16 cellular contexts compared by ENCODE assay signal in the genomic region with DNA sequence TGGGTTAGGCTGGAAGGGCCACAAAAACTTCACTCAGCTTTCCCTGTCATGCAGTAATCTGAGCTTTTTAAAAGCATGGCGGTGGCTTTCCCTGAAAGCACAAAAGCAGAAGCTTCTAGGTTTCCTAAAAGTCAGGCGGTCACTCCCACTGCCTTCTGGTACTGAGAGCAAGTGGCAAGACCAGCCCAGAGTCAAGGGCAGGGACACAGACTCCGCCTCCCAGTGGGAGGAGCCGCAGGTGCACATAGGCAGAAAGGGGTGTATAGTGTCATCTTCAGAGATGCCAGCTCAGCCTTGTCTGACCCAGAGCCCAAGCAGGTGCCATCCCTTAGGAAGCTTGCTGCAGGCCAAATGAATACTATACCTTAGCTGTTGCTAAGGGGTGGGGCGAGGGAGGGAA. TPM values are rescaled to one million over a fixed set of nuclear protein-coding genes. Genes with fewer than 3 reads are reported as not detected.
A peak's percentile ranks its signal among the peaks of the same experiment; 100 is the strongest.
DNase-seq lines count a peak whose midpoint lies in the region; ATAC-seq and TF ChIP-seq lines count a peak whose summit lies in the region.
"Had no signal": no experiment of that assay in that cellular context is flagged by ENCODE, and none has a peak within 500 bp of the region (broad histone marks: within the 10 kb centered on the region; RNA-seq: fewer than 3 reads in every experiment).

No MANE protein-coding gene starts in this region.

- H2AFZ ChIP-seq in MM.1S (ENCODE audit: low read length): peak overlapping the region; percentile 60

- no peak overlapping the region for H3K4me2 ChIP-seq in MM.1S (ENCODE audit: low read depth, low read length)

- WGBS in stomach, 5 donors: 58 to 73% (median 60%) methylated on average over 5 of the region's 5 CpGs

- no peak for TF ChIP-seq CTCF in MM.1S (IDR thresholded peaks at IDR 0.05; ENCODE audit: low read length)
- TF ChIP-seq CTCF in RWPE2 (IDR thresholded peaks at IDR 0.05; ENCODE audit: poor library complexity, severe bottlenecking): no peak
- TF ChIP-seq CTCF in left lung (IDR thresholded peaks at IDR 0.05): no peak
- no peak for TF ChIP-seq CTCF in stomach (IDR thresholded peaks at IDR 0.05)

- no peak for TF ChIP-seq EP300 in stomach (IDR thresholded peaks at IDR 0.05)

- H3K4me1 ChIP-seq in MM.1S (ENCODE audit: low read length): peaks cover 9% of the 10 kb centered on the region; the same call in 1 of the 2 replicates
- no peaks in the 10 kb centered on the region for H3K4me1 ChIP-seq in RWPE2 (ENCODE audit: insufficient read depth, poor library complexity, severe bottlenecking)
- no peaks in the 10 kb centered on the region for H3K4me1 ChIP-seq in left lung
- H3K4me1 ChIP-seq in stomach: no peaks in the 10 kb centered on the region
- H3K4me1 ChIP-seq: testis had no signal

- ATAC-seq in RWPE2 (ENCODE audit: low read depth): peak; percentile 40; the same call in 1 of the 3 replicates
- ATAC-seq in left lung: peak; percentile 56
- ATAC-seq in HG02678 (IDR thresholded peaks at IDR 0.05; ENCODE audit: unreplicated experiment): no peak
- ATAC-seq: activated T-helper 17 cell treated with anti-CD3 and anti-CD28 coated beads, Interleukin-2, amount 50 U/mL, for 72 hours had no signal

- DNase-seq in DMS 273 (lab: John Stamatoyannopoulos, UW; ENCODE audit: unreplicated experiment) (peak; percentile 79), DMS 273 treated with DMSO at 0.1 percent for 48 hours (lab: John Stamatoyannopoulos, UW) (no peak), MM.1S (peak; percentile 58), RWPE2 (ENCODE audit: low spot score) (no peak), left lung (no peak), NCI-H1092 treated with DMSO at 0.1 percent for 48 hours (lab: John Stamatoyannopoulos, UW) (no peak), stomach (no peak)
- DNase-seq: activated CD4-positive, alpha-beta T cell treated with anti-CD3 and anti-CD28 coated beads, Interleukin-2, amount 10 ng/mL, durations not matched to agents 24 days and 14 days; CD4-positive, alpha-beta T cell; mesenchymal stem cell; NCI-H1436; testis had no signal

- H3K27me3 ChIP-seq in MM.1S (replicated peaks; ENCODE audit: insufficient read depth, low read length): no peaks in the 10 kb centered on the region
- no peaks in the 10 kb centered on the region for H3K27me3 ChIP-seq in RWPE2 (ENCODE audit: insufficient read depth, poor library complexity, severe bottlenecking)
- no peaks in the 10 kb centered on the region for H3K27me3 ChIP-seq in left lung
- no peaks in the 10 kb centered on the region for H3K27me3 ChIP-seq in stomach
- H3K27me3 ChIP-seq: testis had no signal

- no peaks in the 10 kb centered on the region for H4K20me1 ChIP-seq in MM.1S (ENCODE audit: insufficient read depth, low read length)

- intact Hi-C loops in left lung (cut with DNase I) (no loop called here), stomach (cut with DNase I; ENCODE audit: low total_unique reads) (no loop called here)

- H3K27ac ChIP-seq in MM.1S (ENCODE audit: low read length): no peak overlapping the region
- no peak overlapping the region for H3K27ac ChIP-seq in RWPE2 (ENCODE audit: poor library complexity, severe bottlenecking)
- H3K27ac ChIP-seq in left lung: no peak overlapping the region
- no peak overlapping the region for H3K27ac ChIP-seq in stomach
- H3K27ac ChIP-seq: 22Rv1, testis had no signal

- H3F3A ChIP-seq in MM.1S (ENCODE audit: insufficient read depth, low read length): no peaks in the 10 kb centered on the region

- H3K9me2 ChIP-seq in MM.1S (replicated peaks; ENCODE audit: insufficient read depth, low read length): no peaks in the 10 kb centered on the region

- H3K9ac ChIP-seq in MM.1S (ENCODE audit: low read length): no peak overlapping the region

- H3K79me2 ChIP-seq in MM.1S (ENCODE audit: low read length): no peaks in the 10 kb centered on the region

- no peak overlapping the region for H3K4me3 ChIP-seq in MM.1S (ENCODE audit: low read length)
- no peak overlapping the region for H3K4me3 ChIP-seq in RWPE2 (ENCODE audit: severe bottlenecking)
- no peak overlapping the region for H3K4me3 ChIP-seq in left lung
- H3K4me3 ChIP-seq in stomach: no peak overlapping the region
- H3K4me3 ChIP-seq: testis had no signal

- H3K36me3 ChIP-seq in MM.1S (replicated peaks; ENCODE audit: insufficient read depth, low read length) (no peaks in the 10 kb centered on the region), RWPE2 (ENCODE audit: low read depth) (no peaks in the 10 kb centered on the region), left lung (no peaks in the 10 kb centered on the region), stomach (no peaks in the 10 kb centered on the region)

- no peaks in the 10 kb centered on the region for H3K9me3 ChIP-seq in MM.1S (replicated peaks; ENCODE audit: insufficient read depth, low read length)
- no peaks in the 10 kb centered on the region for H3K9me3 ChIP-seq in RWPE2 (ENCODE audit: severe bottlenecking)
- no peaks in the 10 kb centered on the region for H3K9me3 ChIP-seq in left lung
- H3K9me3 ChIP-seq in stomach: peaks cover 0 to 6% (median 2%) of the 10 kb centered on the region in 4 donors
- H3K9me3 ChIP-seq: testis had no signal

- no peak for TF ChIP-seq POLR2A in stomach (IDR thresholded peaks at IDR 0.05)

RNA-seq across cellular contexts. Expression of gene PACSIN1, which starts 18.0 kb away (rescaled TPM):
- total RNA-seq in left lung (under 1 TPM in 1 of 2 donors, not detected in 1; 0.09 TPM), stomach (1 to 10 TPM in 1 of 5 donors, under 1 TPM in 2, not detected in 2; under 0.01 to 2.2 (median 0.37) TPM)
- polyA plus RNA-seq in stomach: 1 to 10 TPM in 1 of 3 donors, under 1 TPM in 2; 0.25 to 1.6 (median 0.61) TPM
- total RNA-seq: activated CD4-positive, alpha-beta T cell treated with anti-CD3 and anti-CD28 coated beads, Interleukin-2, amount 10 ng/mL, durations not matched to agents 24 days and 14 days; dermis microvascular lymphatic vessel endothelial cell had no signal

RNA-seq across cellular contexts. Expression of gene RPS10, which starts 22.0 kb away (rescaled TPM):
- 1,000 to 10,000 TPM; 1,031 to 1,089 TPM for total RNA-seq in left lung
- 1,000 to 10,000 TPM in 4 of 5 donors, 100 to 1,000 TPM in 1; 371 to 2,165 (median 1,796) TPM for total RNA-seq in stomach
- polyA plus RNA-seq in stomach: 1,000 to 10,000 TPM; 3,296 to 4,063 (median 3,349) TPM

RNA-seq across cellular contexts. Expression of gene NUDT3, which starts 55.4 kb away (rescaled TPM):
- total RNA-seq in left lung (10 to 100 TPM; 21.1 to 27.9 TPM), stomach (10 to 100 TPM in 3 of 5 donors, 1 to 10 TPM in 2; 8.8 to 34.0 (median 22.3) TPM)
- 10 to 100 TPM in 2 of 3 donors, 1 to 10 TPM in 1; 8.7 to 13.6 (median 12.6) TPM for polyA plus RNA-seq in stomach

Comparison
In these comparisons a context has a peak if more than half of its experiments do, and no peak if none do; other contexts are left out.
1. DNase-seq: peak in DMS 273 (single experiment) and MM.1S (single experiment); none in DMS 273 treated with DMSO at 0.1 percent for 48 hours (single experiment), RWPE2 (single experiment), left lung (0 of 2), NCI-H1092 treated with DMSO at 0.1 percent for 48 hours (single experiment) and stomach (single experiment).